In genomic region chr4:182286035-182286434, GRCh38 we compare ENCODE assay signal across 24 cellular contexts. TPM values are rescaled to one million over a fixed set of nuclear protein-coding genes. Genes with fewer than 3 reads are reported as not detected.
A peak's percentile ranks its signal among the peaks of the same experiment; 100 is the strongest.
DNase-seq lines count a peak whose midpoint lies in the region; ATAC-seq and TF ChIP-seq lines count a peak whose summit lies in the region.
"Had no signal": no experiment of that assay in that cellular context is flagged by ENCODE, and none has a peak within 500 bp of the region (broad histone marks: within the 10 kb centered on the region; RNA-seq: fewer than 3 reads in every experiment).

No MANE protein-coding gene starts in this region.

- peak overlapping the region; percentile 43 for H3K27ac Mint-ChIP-seq in neural progenitor cell
- H3K27ac Mint-ChIP-seq: activated CD4-positive, alpha-beta T cell treated with anti-CD3 and anti-CD28 coated beads for 36 hours; activated CD8-positive, alpha-beta memory T cell treated with anti-CD3 and anti-CD28 coated beads, Interleukin-2, amount 10 ng/mL, durations not matched to agents 7 days and 5 days; activated naive CD4-positive, alpha-beta T cell treated with anti-CD3 and anti-CD28 coated beads, Interleukin-2, amount 50 U/mL, for 24 hours; activated T-helper 1 cell treated with anti-CD3 and anti-CD28 coated beads, Interleukin-12 subunit alpha, Interleukin-12 subunit beta, Interleukin-2, Interleukin-4 antibody, amounts not matched to agents 30 ng/mL and 10 ng/mL and 1 ng/mL, durations not matched to agents 14 hours and 24 hours and 36 hours; CD4-positive, CD25-positive, alpha-beta regulatory T cell; GM23338; immature natural killer cell had no signal

- H3K27me3 Mint-ChIP-seq in neural progenitor cell (ENCODE audit: insufficient read depth, low read depth), result peaks cover 2% of the 10 kb centered on the region
- H3K27me3 Mint-ChIP-seq: activated CD4-positive, alpha-beta T cell treated with anti-CD3 and anti-CD28 coated beads for 36 hours; activated CD8-positive, alpha-beta memory T cell treated with anti-CD3 and anti-CD28 coated beads, Interleukin-2, amount 10 ng/mL, durations not matched to agents 7 days and 5 days; activated naive CD4-positive, alpha-beta T cell treated with anti-CD3 and anti-CD28 coated beads, Interleukin-2, amount 50 U/mL, for 24 hours; CD4-positive, CD25-positive, alpha-beta regulatory T cell had no signal

- no peaks in the 10 kb centered on the region for H3K27me3 ChIP-seq in neural progenitor cell
- no peaks in the 10 kb centered on the region for H3K27me3 ChIP-seq in left lung
- H3K27me3 ChIP-seq in ovary, result no peaks in the 10 kb centered on the region
- H3K27me3 ChIP-seq: body of pancreas, right lobe of liver, suprapubic skin, vagina had no signal

- peaks cover 18% of the 10 kb centered on the region for H3K9me3 Mint-ChIP-seq in neural progenitor cell
- H3K9me3 Mint-ChIP-seq: activated T-helper 1 cell treated with anti-CD3 and anti-CD28 coated beads, Interleukin-12 subunit alpha, Interleukin-12 subunit beta, Interleukin-2, Interleukin-4 antibody, amounts not matched to agents 30 ng/mL and 10 ng/mL and 1 ng/mL, durations not matched to agents 14 hours and 24 hours and 36 hours had no signal

- TF ChIP-seq EP300 in ovary (IDR thresholded peaks at IDR 0.05), result no peak

- DNase-seq in Daoy (ENCODE audit: low read depth) (peak; percentile 42), NCI-H226 (peak; percentile 39), epithelial cell of esophagus (ENCODE audit: low read depth) (peak; percentile 38), neural progenitor cell (ENCODE audit: low spot score) (no peak), left lung (no peak), caudate nucleus (lab: John Stamatoyannopoulos, UW) (no peak), Right ventricle myocardium superior (no peak), ovary (no peak)
- DNase-seq: activated CD4-positive, alpha-beta T cell treated with anti-CD3 and anti-CD28 coated beads for 36 hours; activated CD8-positive, alpha-beta memory T cell treated with anti-CD3 and anti-CD28 coated beads, Interleukin-2, amount 10 ng/mL, durations not matched to agents 7 days and 5 days; body of pancreas; CD4-positive, CD25-positive, alpha-beta regulatory T cell; immature natural killer cell; Karpas-422; lower lobe of right lung; NCI-H1105; NCI-H526 treated with DMSO at 0.1 percent for 48 hours; right lobe of liver had no signal

- H3K9ac ChIP-seq in neural progenitor cell, result no peak overlapping the region

- WGBS in ovary, 3 donors, result 85 to 93% (median 92%) methylated on average over 3 of the region's 3 CpGs

- no peak overlapping the region for H3K27ac ChIP-seq in neural progenitor cell
- H3K27ac ChIP-seq in left lung, result no peak overlapping the region
- no peak overlapping the region for H3K27ac ChIP-seq in caudate nucleus (ENCODE audit: low read depth, low read length)
- H3K27ac ChIP-seq in ovary, result no peak overlapping the region
- H3K27ac ChIP-seq: body of pancreas, coronary artery, lower lobe of right lung, right lobe of liver, suprapubic skin, vagina had no signal

- peaks cover 5% of the 10 kb centered on the region for H3K4me1 Mint-ChIP-seq in neural progenitor cell
- H3K4me1 Mint-ChIP-seq: activated CD4-positive, alpha-beta T cell treated with anti-CD3 and anti-CD28 coated beads for 36 hours; activated CD8-positive, alpha-beta memory T cell treated with anti-CD3 and anti-CD28 coated beads, Interleukin-2, amount 10 ng/mL, durations not matched to agents 7 days and 5 days; activated naive CD4-positive, alpha-beta T cell treated with anti-CD3 and anti-CD28 coated beads, Interleukin-2, amount 50 U/mL, for 24 hours; CD4-positive, CD25-positive, alpha-beta regulatory T cell; GM23338; immature natural killer cell had no signal

- no peaks in the 10 kb centered on the region for H3K79me2 ChIP-seq in neural progenitor cell (ENCODE audit: low read depth)

- H3K36me3 ChIP-seq in neural progenitor cell (no peaks in the 10 kb centered on the region), left lung (no peaks in the 10 kb centered on the region), ovary (no peaks in the 10 kb centered on the region)
- H3K36me3 ChIP-seq: lower lobe of right lung, right lobe of liver, suprapubic skin, vagina had no signal

- H3K9me3 ChIP-seq in neural progenitor cell (ENCODE audit: low read depth) (no peaks in the 10 kb centered on the region), left lung (no peaks in the 10 kb centered on the region), ovary (no peaks in the 10 kb centered on the region)
- H3K9me3 ChIP-seq: body of pancreas, lower lobe of right lung, right lobe of liver, suprapubic skin, vagina had no signal

- intact Hi-C loops in left lung (cut with DNase I), result no loop called here
- intact Hi-C loops in Right ventricle myocardium superior (cut with DNase I), result no loop called here
- intact Hi-C loops in ovary (cut with DNase I), result no loop called here

- no peak for ATAC-seq in left lung
- no peak for ATAC-seq in Right ventricle myocardium superior (ENCODE audit: poor library complexity)
- ATAC-seq: activated CD4-positive, alpha-beta T cell treated with anti-CD3 and anti-CD28 coated beads for 36 hours; activated CD8-positive, alpha-beta memory T cell treated with anti-CD3 and anti-CD28 coated beads, Interleukin-2, amount 10 ng/mL, durations not matched to agents 7 days and 5 days; body of pancreas; GM23338; lower lobe of right lung; right lobe of liver had no signal

- H3K4me3 Mint-ChIP-seq in neural progenitor cell, result no peak overlapping the region
- H3K4me3 Mint-ChIP-seq: activated CD4-positive, alpha-beta T cell treated with anti-CD3 and anti-CD28 coated beads for 36 hours; activated CD8-positive, alpha-beta memory T cell treated with anti-CD3 and anti-CD28 coated beads, Interleukin-2, amount 10 ng/mL, durations not matched to agents 7 days and 5 days; activated naive CD4-positive, alpha-beta T cell treated with anti-CD3 and anti-CD28 coated beads, Interleukin-2, amount 50 U/mL, for 24 hours; activated T-helper 1 cell treated with anti-CD3 and anti-CD28 coated beads, Interleukin-12 subunit alpha, Interleukin-12 subunit beta, Interleukin-2, Interleukin-4 antibody, amounts not matched to agents 30 ng/mL and 10 ng/mL and 1 ng/mL, durations not matched to agents 14 hours and 24 hours and 36 hours; CD4-positive, CD25-positive, alpha-beta regulatory T cell; GM23338; immature natural killer cell had no signal

- H3K4me1 ChIP-seq in neural progenitor cell (no peaks in the 10 kb centered on the region), left lung (no peaks in the 10 kb centered on the region), ovary (ENCODE audit: insufficient read depth) (no peaks in the 10 kb centered on the region)
- H3K4me1 ChIP-seq: body of pancreas, lower lobe of right lung, right lobe of liver, suprapubic skin, vagina had no signal

- peaks cover 48% of the 10 kb centered on the region for H3K36me3 Mint-ChIP-seq in neural progenitor cell
- H3K36me3 Mint-ChIP-seq: activated CD8-positive, alpha-beta memory T cell treated with anti-CD3 and anti-CD28 coated beads, Interleukin-2, amount 10 ng/mL, durations not matched to agents 7 days and 5 days; activated naive CD4-positive, alpha-beta T cell treated with anti-CD3 and anti-CD28 coated beads, Interleukin-2, amount 50 U/mL, for 24 hours; CD4-positive, CD25-positive, alpha-beta regulatory T cell had no signal

- no peaks in the 10 kb centered on the region for H3F3A ChIP-seq in neural progenitor cell (ENCODE audit: low read depth)

- H3K4me3 ChIP-seq in epithelial cell of esophagus (ENCODE audit: low read length) (no peak overlapping the region), neural progenitor cell (no peak overlapping the region), left lung (no peak overlapping the region), ovary (no peak overlapping the region)
- H3K4me3 ChIP-seq: body of pancreas, coronary artery, GM23338, lower lobe of right lung, right lobe of liver, suprapubic skin, vagina had no signal

- no peak for TF ChIP-seq CTCF in epithelial cell of esophagus (IDR thresholded peaks at IDR 0.05; ENCODE audit: insufficient read depth, low read depth, low read length, missing control alignments)
- no peak for TF ChIP-seq CTCF in neural progenitor cell (IDR thresholded peaks at IDR 0.05)
- no peak for TF ChIP-seq CTCF in left lung (IDR thresholded peaks at IDR 0.05)
- TF ChIP-seq CTCF in ovary (IDR thresholded peaks at IDR 0.05), result no peak

- no peak overlapping the region for H3K4me2 ChIP-seq in neural progenitor cell
- H3K4me2 ChIP-seq: GM23338 had no signal

- peaks cover 9% of the 10 kb centered on the region for H4K20me1 ChIP-seq in neural progenitor cell (ENCODE audit: low read depth)

- TF ChIP-seq POLR2A in ovary (IDR thresholded peaks at IDR 0.05), result no peak

- H2AFZ ChIP-seq in neural progenitor cell (replicated peaks), result no peak overlapping the region
- H2AFZ ChIP-seq: GM23338 had no signal

RNA-seq across cellular contexts. Expression of gene TENM3, which starts 42.8 kb away (rescaled TPM):
- total RNA-seq in Daoy (2014; rRNA removed; shearing (Covaris generic)), result 33.9 and 40.5 TPM in 2 replicates
- total RNA-seq in neural progenitor cell (ENCODE audit: low replicate concordance) (78.7 and 126 TPM in 2 replicates), left lung (1 to 10 TPM; 3.0 to 5.6 TPM), Right ventricle myocardium superior (3.0 TPM), ovary (10 to 100 TPM in 2 of 7 donors, 1 to 10 TPM in 5; 4.2 to 16.1 (median 5.9) TPM)
- 1 to 10 TPM in 1 of 2 donors, under 1 TPM in 1; 0.82 to 5.6 TPM for polyA plus RNA-seq in ovary
- total RNA-seq: activated CD4-positive, alpha-beta T cell treated with anti-CD3 and anti-CD28 coated beads for 36 hours; activated CD8-positive, alpha-beta memory T cell treated with anti-CD3 and anti-CD28 coated beads, Interleukin-2, amount 10 ng/mL, durations not matched to agents 7 days and 5 days; activated T-helper 1 cell treated with anti-CD3 and anti-CD28 coated beads, Interleukin-12 subunit alpha, Interleukin-12 subunit beta, Interleukin-2, Interleukin-4 antibody, amounts not matched to agents 30 ng/mL and 10 ng/mL and 1 ng/mL, durations not matched to agents 14 hours and 24 hours and 36 hours; CD4-positive, CD25-positive, alpha-beta regulatory T cell had no signal
- polyA plus RNA-seq: CD4-positive, CD25-positive, alpha-beta regulatory T cell; immature natural killer cell had no signal

Comparison
In these comparisons a context has a peak if more than half of its experiments do, and no peak if none do; other contexts are left out.
1. DNase-seq: peak in Daoy (single experiment), NCI-H226 (single experiment) and epithelial cell of esophagus (single experiment); none in neural progenitor cell (single experiment), left lung (0 of 2), caudate nucleus (0 of 61), Right ventricle myocardium superior (single experiment) and ovary (0 of 5).